Comparison of ENCODE assay signal across 6 cellular contexts in genomic region chr5:61967681-61968080, GRCh38.
"Had no signal": no experiment of that assay in that cellular context is flagged by ENCODE, and none has a peak within 500 bp of the region (broad histone marks: within the 10 kb centered on the region; RNA-seq: fewer than 3 reads in every experiment).

No MANE protein-coding gene starts in this region.

- H3K4me2 ChIP-seq: GM23338 had no signal

- H3K36me3 Mint-ChIP-seq: IgD-negative memory B cell had no signal

- H3K9me3 Mint-ChIP-seq: GM23338, H9, IgD-negative memory B cell had no signal

- DNase-seq: H9, HCEC 1CT had no signal

- FAIRE-seq: H1, H54 had no signal

- H3K4me3 Mint-ChIP-seq: GM23338, H9, IgD-negative memory B cell had no signal

- H3K4me3 ChIP-seq: GM23338 had no signal

- H3K4me1 Mint-ChIP-seq: IgD-negative memory B cell had no signal

- H3K27ac Mint-ChIP-seq: GM23338, H9 had no signal
